9 cellular contexts compared by ENCODE assay signal in the genomic region with DNA sequence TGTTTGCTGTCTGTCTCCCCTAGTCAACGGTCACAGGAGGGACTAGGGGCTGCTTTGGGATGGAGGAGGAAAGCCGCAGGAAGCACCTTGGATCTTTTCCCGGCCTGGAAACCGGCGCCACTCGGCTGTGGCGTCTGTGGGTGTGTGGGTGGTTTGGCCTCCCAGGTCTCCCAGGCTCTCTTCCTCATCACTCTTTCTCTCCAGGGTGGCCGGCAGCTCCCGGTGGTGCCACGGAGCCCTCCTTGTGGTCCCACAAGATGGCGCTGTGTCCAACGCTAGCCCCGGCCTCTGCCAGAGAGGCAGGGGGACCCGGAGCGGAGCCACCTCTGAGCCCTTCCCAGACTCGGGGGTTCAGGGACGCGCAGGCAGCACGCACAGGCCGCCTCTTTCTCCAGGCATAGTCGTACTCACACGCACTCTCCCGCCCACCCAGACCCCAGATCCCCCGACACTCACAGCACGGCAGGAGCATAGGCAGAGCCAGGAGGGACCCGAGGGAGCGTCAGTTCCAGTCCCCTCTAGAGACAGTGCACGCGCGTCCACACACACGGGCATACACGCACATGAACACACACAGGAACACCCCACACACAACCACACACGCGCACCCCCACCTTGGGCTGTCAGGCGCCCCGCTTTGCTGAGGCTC. TPM values are rescaled to one million over a fixed set of nuclear protein-coding genes. Genes with fewer than 3 reads are reported as not detected.
DNase-seq lines count a peak whose midpoint lies in the region; ATAC-seq, FAIRE-seq and TF ChIP-seq lines count a peak whose summit lies in the region.
"Had no signal": no experiment of that assay in that cellular context is flagged by ENCODE, and none has a peak within 500 bp of the region (broad histone marks: within the 10 kb centered on the region; RNA-seq: fewer than 3 reads in every experiment).

No MANE protein-coding gene starts in this region.

- H3K27ac ChIP-seq in keratinocyte (ENCODE audit: control insufficient read depth, insufficient read depth, low read length) = no peak overlapping the region

- peak; percentile 15 for DNase-seq in NCI-H1105 treated with DMSO at 0.1 percent for 48 hours (lab: John Stamatoyannopoulos, UW)
- DNase-seq in NCI-H1105 (lab: John Stamatoyannopoulos, UW) = no peak
- DNase-seq in NCI-H1930 (lab: John Stamatoyannopoulos, UW) = peak; percentile 48 to 64
- peak; percentile 14 to 35 (median 25) for DNase-seq in activated CD4-positive, CD25-positive, alpha-beta regulatory T cell (lab: John Stamatoyannopoulos, UW)
- peak; percentile 43 for DNase-seq in bronchial epithelial cell (ENCODE audit: low read depth)
- DNase-seq in keratinocyte (ENCODE audit: low read depth, low spot score) = no peak
- peak; percentile 42 to 47 for DNase-seq in stimulated activated CD4-positive, alpha-beta T cell treated with anti-CD3 and anti-CD28 coated beads, Interleukin-15, amount 100 ng/mL, for 1 hour (ENCODE audit: low read depth in 1 of 2, low spot score in 1 of 2)

- no peak for FAIRE-seq in bronchial epithelial cell (lab: Jason Lieb, UNC)
- no peak for FAIRE-seq in keratinocyte (lab: Jason Lieb, UNC)
- FAIRE-seq: A204.1 had no signal

- H2AFZ ChIP-seq in keratinocyte (ENCODE audit: control insufficient read depth, low read length) = peak overlapping the region; percentile 81

- H3K79me2 ChIP-seq in keratinocyte (ENCODE audit: control insufficient read depth, insufficient read depth, low read length) = no peaks in the 10 kb centered on the region

- H3K36me3 ChIP-seq in bronchial epithelial cell (ENCODE audit: control insufficient read depth, insufficient read depth, low read length) (no peaks in the 10 kb centered on the region), keratinocyte (ENCODE audit: control insufficient read depth in 2 of 2, extremely low read depth in 1 of 2, insufficient read depth in 2 of 2, low read length in 2 of 2) (no peaks in the 10 kb centered on the region)

- ATAC-seq in HG03159 (IDR thresholded peaks at IDR 0.05; ENCODE audit: unreplicated experiment) = no peak

- no peaks in the 10 kb centered on the region for H4K20me1 ChIP-seq in keratinocyte (ENCODE audit: control insufficient read depth, extremely low read depth, insufficient read depth, low read length)

- H3K9me3 ChIP-seq in keratinocyte (ENCODE audit: control insufficient read depth, low read depth, low read length) = no peaks in the 10 kb centered on the region

- peak overlapping the region; percentile 29 for H3K4me2 ChIP-seq in keratinocyte (ENCODE audit: control insufficient read depth, extremely low read depth, insufficient read depth, low read depth, low read length)

- H3K9ac ChIP-seq in keratinocyte (ENCODE audit: control insufficient read depth, extremely low read depth, insufficient read depth, low read length) = peak overlapping the region; percentile 42

- dilution Hi-C loops in keratinocyte (cut with MboI; ENCODE audit: extremely low pct_ligation_motif_present, low sequenced_read_pairs) = no loop called here

- no peaks in the 10 kb centered on the region for H3K4me1 ChIP-seq in keratinocyte (ENCODE audit: control insufficient read depth, extremely low read depth, insufficient read depth, low read length)

- peaks cover 4% of the 10 kb centered on the region for H3K27me3 ChIP-seq in bronchial epithelial cell (ENCODE audit: control insufficient read depth, insufficient read depth, low read length)
- peaks cover 6% of the 10 kb centered on the region for H3K27me3 ChIP-seq in keratinocyte (ENCODE audit: control insufficient read depth, extremely low read depth, insufficient read depth, low read length)

- no peak overlapping the region for H3K4me3 ChIP-seq in bronchial epithelial cell (ENCODE audit: low read depth, low read length)
- H3K4me3 ChIP-seq in keratinocyte (ENCODE audit: control insufficient read depth in 2 of 3, extremely low read depth in 1 of 3, insufficient read depth in 2 of 3, low read depth in 1 of 3, low read length in 3 of 3) = no peak overlapping the region

- peak; percentile 76 for TF ChIP-seq CTCF in bronchial epithelial cell (IDR thresholded peaks at IDR 0.05; ENCODE audit: insufficient read depth, low read length, severe bottlenecking)
- peak; percentile 55 to 80 (median 76) for TF ChIP-seq CTCF in keratinocyte (optimal IDR thresholded peaks at IDR 0.05 in 1 of 3, IDR thresholded peaks at IDR 0.05 in 1 of 3, conservative IDR thresholded peaks at IDR 0.05 in 1 of 3; ENCODE audit: extremely low read depth in 1 of 3, insufficient read depth in 2 of 3, low read length in 3 of 3)

- H3K9me1 ChIP-seq in keratinocyte (ENCODE audit: control insufficient read depth, extremely low read depth, insufficient read depth, low read length) = no peaks in the 10 kb centered on the region

RNA-seq across cellular contexts. Expression of gene CDCP2, which starts 31.2 kb away (rescaled TPM):
- not detected in 2 replicates for total RNA-seq in bronchial epithelial cell
- not detected in 3 replicates for polyA plus RNA-seq in keratinocyte
- not detected for polyA plus RNA-seq in keratinocyte (2011; ENCODE audit: low read depth)
- polyA plus RNA-seq in keratinocyte (2011; cell fraction: cytosol; rRNA removed) = not detected in 2 replicates
- polyA plus RNA-seq in keratinocyte (2011; cell fraction: nucleus; rRNA removed) = not detected in 2 replicates
- not detected in 2 replicates for polyA plus RNA-seq in keratinocyte (2012; ENCODE audit: low replicate concordance)
- not detected in 3 replicates for polyA minus RNA-seq in keratinocyte
- polyA minus RNA-seq in keratinocyte (2011; cell fraction: cytosol; rRNA and poly(A)+ RNA removed) = not detected
- not detected in 2 replicates for polyA minus RNA-seq in keratinocyte (2011; cell fraction: nucleus; rRNA and poly(A)+ RNA removed)

Comparison
In these comparisons a context has a peak if more than half of its experiments do, and no peak if none do; other contexts are left out.
1. DNase-seq: peak in NCI-H1105 treated with DMSO at 0.1 percent for 48 hours (single experiment), NCI-H1930 (2 of 2), activated CD4-positive, CD25-positive, alpha-beta regulatory T cell (4 of 4), bronchial epithelial cell (single experiment) and stimulated activated CD4-positive, alpha-beta T cell treated with anti-CD3 and anti-CD28 coated beads, Interleukin-15, amount 100 ng/mL, for 1 hour (2 of 2); none in NCI-H1105 (single experiment) and keratinocyte (single experiment).